Comparison of ENCODE assay signal across 10 cellular contexts in genomic region chr6:1388081-1388926, GRCh38. TPM values are rescaled to one million over a fixed set of nuclear protein-coding genes. Genes with fewer than 3 reads are reported as not detected.
DNase-seq lines count a peak whose midpoint lies in the region; ATAC-seq, FAIRE-seq and TF ChIP-seq lines count a peak whose summit lies in the region.
"Had no signal": no experiment of that assay in that cellular context is flagged by ENCODE, and none has a peak within 500 bp of the region (broad histone marks: within the 10 kb centered on the region; RNA-seq: fewer than 3 reads in every experiment).

No MANE protein-coding gene starts in this region.

- no TSS peak for BruUV-seq in endothelial cell of umbilical vein (replicated peaks; lab: Mats Ljungman, UMichigan)

- CTCF ChIA-PET in endothelial cell of umbilical vein (lab: Charles Lee) = interaction anchor here (3.5 kb wide), 1 partner anchor 9 kb away, joined by 18 read pairs; no protein-coding TSS in a partner anchor

- H3K9me1 ChIP-seq in endothelial cell of umbilical vein (replicated peaks; ENCODE audit: control insufficient read depth, extremely low read depth, insufficient read depth, low read length) = no peaks in the 10 kb centered on the region

- H3K4me3 ChIP-seq in endothelial cell of umbilical vein (replicated peaks in 1 of 3; ENCODE audit: insufficient read depth in 1 of 3, low read depth in 1 of 3, low read length in 3 of 3) (no peak overlapping the region), osteoblast (ENCODE audit: insufficient read depth, low read length) (no peak overlapping the region)

- H4K20me1 ChIP-seq in endothelial cell of umbilical vein (replicated peaks; ENCODE audit: control insufficient read depth, extremely low read depth, insufficient read depth, low read length) (no peaks in the 10 kb centered on the region), osteoblast (ENCODE audit: insufficient read depth, low read length) (no peaks in the 10 kb centered on the region)

- no peak for FAIRE-seq in endothelial cell of umbilical vein (lab: Jason Lieb, UNC)

- peaks cover 1% of the 10 kb centered on the region for H3K36me3 Mint-ChIP-seq in IgD-negative memory B cell

- peaks cover 10 to 22% (median 12%) of the 10 kb centered on the region in 3 donors for H3K4me1 Mint-ChIP-seq in IgD-negative memory B cell

- no peaks in the 10 kb centered on the region for H3K9me3 ChIP-seq in endothelial cell of umbilical vein (replicated peaks; ENCODE audit: control insufficient read depth, insufficient read depth, low read length)
- H3K9me3 ChIP-seq in osteoblast (ENCODE audit: low read depth, low read length) = no peaks in the 10 kb centered on the region
- H3K9me3 ChIP-seq: ovary had no signal

- dilution Hi-C loops in endothelial cell of umbilical vein (cut with MboI; ENCODE audit: extremely low pct_ligation_motif_present, low sequenced_read_pairs) = no loop called here

- intact Hi-C loops in endothelial cell of umbilical vein (cut with micrococcal nuclease) = no loop called here

- ATAC-seq in GM18907 (IDR thresholded peaks at IDR 0.05; ENCODE audit: unreplicated experiment) = no peak
- no peak for ATAC-seq in HG03039 (IDR thresholded peaks at IDR 0.05; ENCODE audit: unreplicated experiment)

- DNase-seq in DMS114 treated with DMSO at 0.1 percent for 48 hours (lab: John Stamatoyannopoulos, UW; ENCODE audit: unreplicated experiment) (peak; percentile 39), endothelial cell of umbilical vein (ENCODE audit: low read depth, low spot score) (no peak), osteoblast (ENCODE audit: insufficient read length, low spot score, missing footprints) (peak; percentile 77), midbrain (lab: John Stamatoyannopoulos, UW) (no peak)
- no peak for DNase-seq in activated CD4-positive, CD25-positive, alpha-beta regulatory T cell treated with anti-CD3 and anti-CD28 coated beads, Interleukin-2, amount 50 U/mL, for 72 hours
- DNase-seq: NCI-H226, ovary had no signal

- POLR2A ChIA-PET in endothelial cell of umbilical vein (lab: Charles Lee) = no interaction called here

- H3K36me3 ChIP-seq in endothelial cell of umbilical vein (ENCODE audit: control insufficient read depth in 2 of 2, extremely low read depth in 1 of 2, insufficient read depth in 2 of 2, low read length in 2 of 2) = no peaks in the 10 kb centered on the region
- no peaks in the 10 kb centered on the region for H3K36me3 ChIP-seq in osteoblast (ENCODE audit: insufficient read depth, low read length)
- H3K36me3 ChIP-seq: ovary had no signal

- no peaks in the 10 kb centered on the region for H3K79me2 ChIP-seq in endothelial cell of umbilical vein (ENCODE audit: control insufficient read depth, insufficient read depth, low read length)
- H3K79me2 ChIP-seq in osteoblast (ENCODE audit: insufficient read depth, low read length) = peaks cover 13% of the 10 kb centered on the region

- H3K4me1 ChIP-seq in endothelial cell of umbilical vein (ENCODE audit: control insufficient read depth, extremely low read depth, insufficient read depth, low read length) (no peaks in the 10 kb centered on the region), osteoblast (ENCODE audit: insufficient read depth, low read length) (no peaks in the 10 kb centered on the region)

- no peak overlapping the region for H3K4me2 ChIP-seq in endothelial cell of umbilical vein (ENCODE audit: insufficient read depth, low read length)
- H3K4me2 ChIP-seq in osteoblast (ENCODE audit: insufficient read depth, low read length) = no peak overlapping the region

- no peaks in the 10 kb centered on the region for H3K9me3 Mint-ChIP-seq in IgD-negative memory B cell

- H3K9ac ChIP-seq in endothelial cell of umbilical vein (replicated peaks; ENCODE audit: extremely low read depth, insufficient read depth, low read length) = no peak overlapping the region

- H3K27ac Mint-ChIP-seq in IgD-negative memory B cell = peak overlapping the region in 1 of 3 donors; percentile 57

- H3K27me3 Mint-ChIP-seq in IgD-negative memory B cell = peaks cover 63% of the 10 kb centered on the region

- H2AFZ ChIP-seq in endothelial cell of umbilical vein (ENCODE audit: low read depth, low read length) (no peak overlapping the region), osteoblast (ENCODE audit: low read length) (no peak overlapping the region)

- H3K4me3 Mint-ChIP-seq in IgD-negative memory B cell = peak overlapping the region; percentile 65 to 87 (median 70)

- TF ChIP-seq POLR2A in endothelial cell of umbilical vein (IDR thresholded peaks at IDR 0.05; ENCODE audit: low read depth, low read length) = no peak

- H3K27ac ChIP-seq in endothelial cell of umbilical vein (ENCODE audit: insufficient read depth, low read depth, low read length) (no peak overlapping the region), osteoblast (ENCODE audit: low read depth, low read length) (no peak overlapping the region)
- H3K27ac ChIP-seq: ovary had no signal

- H3K27me3 ChIP-seq in endothelial cell of umbilical vein (ENCODE audit: control insufficient read depth in 2 of 2, insufficient read depth in 2 of 2, low read length in 2 of 2) (peaks cover 81 to 90% of the 10 kb centered on the region in 2 experiments), osteoblast (ENCODE audit: insufficient read depth, low read length) (peaks cover 40% of the 10 kb centered on the region)
- H3K27me3 ChIP-seq: ovary had no signal

- TF ChIP-seq CTCF in endothelial cell of umbilical vein (IDR thresholded peaks at IDR 0.05; ENCODE audit: extremely low read depth in 1 of 2, insufficient read depth in 1 of 2, low read depth in 1 of 2, low read length in 2 of 2) (no peak), osteoblast (IDR thresholded peaks at IDR 0.05; ENCODE audit: extremely low read depth, low read depth, low read length) (no peak)

TF ChIP-seq in endothelial cell of umbilical vein, 7 proteins besides CTCF, POLR2A, EP300 and RAD21:
- TF ChIP-seq GATA2 (IDR thresholded peaks at IDR 0.05; ENCODE audit: insufficient read depth, insufficient read length, low read depth, low read length) = no peak
- TF ChIP-seq EZH2 (IDR thresholded peaks at IDR 0.05; ENCODE audit: borderline replicate concordance, low read depth, low read length, severe bottlenecking) = peak; percentile 95

RNA-seq across cellular contexts. Expression of gene FOXF2, which starts 1.1 kb away (rescaled TPM):
- polyA plus RNA-seq in IgD-negative memory B cell (not detected), endothelial cell of umbilical vein (not detected in 2 replicates)
- total RNA-seq in endothelial cell of umbilical vein (not detected in 2 replicates), osteoblast (1.1 and 2.1 TPM in 2 replicates)
- polyA plus RNA-seq in endothelial cell of umbilical vein (2011; cell fraction: cytosol; rRNA removed) = not detected in 2 replicates
- not detected in 2 replicates for polyA plus RNA-seq in endothelial cell of umbilical vein (2011; cell fraction: nucleus; rRNA removed)
- polyA plus RNA-seq in endothelial cell of umbilical vein (2012) = not detected in 2 replicates
- polyA minus RNA-seq in endothelial cell of umbilical vein = not detected in 2 replicates
- 25.9 TPM for polyA minus RNA-seq in endothelial cell of umbilical vein (2011; cell fraction: cytosol; rRNA and poly(A)+ RNA removed)
- polyA minus RNA-seq in endothelial cell of umbilical vein (2011; cell fraction: nucleus; rRNA and poly(A)+ RNA removed) = 0.19 TPM in 1 of 2 replicates, not detected in the other

Comparison
In these comparisons a context has a peak if more than half of its experiments do, and no peak if none do; other contexts are left out.
1. DNase-seq: peak in DMS114 treated with DMSO at 0.1 percent for 48 hours (single experiment) and osteoblast (single experiment); none in endothelial cell of umbilical vein (single experiment), midbrain (single experiment) and activated CD4-positive, CD25-positive, alpha-beta regulatory T cell treated with anti-CD3 and anti-CD28 coated beads, Interleukin-2, amount 50 U/mL, for 72 hours (single experiment).